In genomic region chr17:15669526-15669925, GRCh38 we compare ENCODE assay signal across 2 cellular contexts. TPM values are rescaled to one million over a fixed set of nuclear protein-coding genes. Genes with fewer than 3 reads are reported as not detected.
"Had no signal": no experiment of that assay in that cellular context is flagged by ENCODE, and none has a peak within 500 bp of the region (broad histone marks: within the 10 kb centered on the region; RNA-seq: fewer than 3 reads in every experiment).

No MANE protein-coding gene starts in this region.

RNA-seq across cellular contexts. Expression of gene FBXW10B, which starts 50.0 kb away (rescaled TPM):
- total RNA-seq: cardiac muscle cell, OCI-LY7 had no signal
